In genomic region chr14:62209287-62209899, GRCh38 we compare ENCODE assay signal across 17 cellular contexts.
DNase-seq lines count a peak whose midpoint lies in the region; ATAC-seq, FAIRE-seq and TF ChIP-seq lines count a peak whose summit lies in the region.
"Had no signal": no experiment of that assay in that cellular context is flagged by ENCODE, and none has a peak within 500 bp of the region (broad histone marks: within the 10 kb centered on the region; RNA-seq: fewer than 3 reads in every experiment).

No MANE protein-coding gene starts in this region.

- H3K14ac ChIP-seq in IMR-90 (replicated peaks; ENCODE audit: low read depth, low read length): no peak overlapping the region

- no peak overlapping the region for H3K27ac Mint-ChIP-seq in CD4-positive, alpha-beta T cell
- H3K27ac Mint-ChIP-seq: GM23338 had no signal

- H4K5ac ChIP-seq in IMR-90 (ENCODE audit: low read depth, low read length): no peak overlapping the region

- 0 out of 2 replicates have a peak, but pooled peaks cover 1% of the 10 kb centered on the region for H3K4me1 ChIP-seq in IMR-90 (ENCODE audit: control insufficient read depth, insufficient read depth, low read length)
- no peaks in the 10 kb centered on the region for H3K4me1 ChIP-seq in left ventricle myocardium inferior
- H3K4me1 ChIP-seq: SJCRH30 had no signal

- intact Hi-C loops in IMR-90 (cut with micrococcal nuclease) (no loop called here), left ventricle myocardium inferior (cut with micrococcal nuclease) (no loop called here), posterior vena cava (cut with DNase I) (no loop called here)
- intact Hi-C loops in CD4-positive, alpha-beta T cell (cut with DNase I, micrococcal nuclease): no loop called here

- H3K9me1 ChIP-seq in IMR-90 (ENCODE audit: insufficient read depth, low read length): no peaks in the 10 kb centered on the region

- no peak overlapping the region for H3K23ac ChIP-seq in IMR-90 (ENCODE audit: low read depth, low read length)

- POLR2A ChIA-PET in IMR-90 (lab: Charles Lee; ENCODE audit: unreplicated experiment): no interaction called here
- POLR2A ChIA-PET in CD4-positive, alpha-beta T cell (lab: Charles Lee): no interaction called here

- H4K91ac ChIP-seq in IMR-90 (ENCODE audit: insufficient read depth, low read depth, low read length): no peak overlapping the region

- no peaks in the 10 kb centered on the region for H3K79me1 ChIP-seq in IMR-90 (ENCODE audit: low read depth in 1 of 2, low read length in 2 of 2)

- TF ChIP-seq CTCF in AG09309 (IDR thresholded peaks at IDR 0.05; ENCODE audit: control insufficient read depth, insufficient read depth, low read depth, low read length, missing control alignments) (no peak), IMR-90 (conservative IDR thresholded peaks at IDR 0.05; ENCODE audit: low read depth, low read length) (no peak), bronchial epithelial cell (IDR thresholded peaks at IDR 0.05; ENCODE audit: insufficient read depth, low read length, severe bottlenecking) (no peak), left ventricle myocardium inferior (IDR thresholded peaks at IDR 0.05; ENCODE audit: borderline replicate concordance) (no peak)
- TF ChIP-seq CTCF in CD4-positive, alpha-beta T cell (IDR thresholded peaks at IDR 0.05): no peak

- H3K27me3 Mint-ChIP-seq in CD4-positive, alpha-beta T cell: peaks cover 32% of the 10 kb centered on the region

- no peaks in the 10 kb centered on the region for H4K20me1 ChIP-seq in IMR-90 (ENCODE audit: insufficient read depth, low read length)

- no peak overlapping the region for H3K18ac ChIP-seq in IMR-90 (ENCODE audit: low read depth, low read length)

- no peak overlapping the region for H2AFZ ChIP-seq in IMR-90 (replicated peaks; ENCODE audit: low read length, poor library complexity)
- H2AFZ ChIP-seq: GM23338 had no signal

- H2BK20ac ChIP-seq in IMR-90 (ENCODE audit: low read depth, low read length): no peak overlapping the region

- FAIRE-seq in bronchial epithelial cell (lab: Jason Lieb, UNC): no peak

- no peak for TF ChIP-seq RAD21 in IMR-90 (IDR thresholded peaks at IDR 0.05; ENCODE audit: low read length)

- no peak overlapping the region for H2AK5ac ChIP-seq in IMR-90 (ENCODE audit: low read depth, low read length)

- in situ Hi-C loops in IMR-90 (cut with MboI; ENCODE audit: low sequenced_read_pairs): no loop called here

- H3K4me3 ChIP-seq in AG09309 (ENCODE audit: control insufficient read depth, low read depth, low read length): no peak overlapping the region
- no peak overlapping the region for H3K4me3 ChIP-seq in IMR-90 (ENCODE audit: insufficient read depth, low read depth, low read length)
- no peak overlapping the region for H3K4me3 ChIP-seq in bronchial epithelial cell (ENCODE audit: low read depth, low read length)
- H3K4me3 ChIP-seq in left ventricle myocardium inferior: no peak overlapping the region
- H3K4me3 ChIP-seq: GM23338, ovary, SJCRH30, thoracic aorta had no signal

- H4K8ac ChIP-seq in IMR-90 (ENCODE audit: low read depth in 2 of 2, low read length in 2 of 2): peak overlapping the region in 1 of 2 experiments; percentile 57; a peak in 1 of 4 replicates

- 0% methylated on average over 1 of the region's 3 CpGs; no CpG with 5 or more reads in 1 of the 2 experiments for WGBS in IMR-90 (ENCODE audit: extremely low coverage in 2 of 2, insufficient read length in 1 of 2), 2 experiments

- ATAC-seq in IMR-90 (ENCODE audit: low read depth): peak; percentile 74
- ATAC-seq in CD4-positive, alpha-beta T cell (ENCODE audit: poor library complexity): no peak
- ATAC-seq: esophagus mucosa, GM23338 had no signal

- H2BK15ac ChIP-seq in IMR-90 (ENCODE audit: low read depth, low read length): no peak overlapping the region

- H3K56ac ChIP-seq in IMR-90 (ENCODE audit: extremely low read depth, insufficient read depth, low read length): no peak overlapping the region

- dilution Hi-C loops in IMR-90 (cut with HindIII; ENCODE audit: low sequenced_read_pairs, unreplicated experiment): no loop called here

- H2BK5ac ChIP-seq in IMR-90 (ENCODE audit: low read depth, low read length, poor library complexity, severe bottlenecking): peak overlapping the region; percentile 13

- H3K9me3 ChIP-seq in IMR-90 (ENCODE audit: control insufficient read depth, insufficient read depth, low read length): 0 out of 2 replicates have a peak, but pooled peaks cover 1% of the 10 kb centered on the region
- no peaks in the 10 kb centered on the region for H3K9me3 ChIP-seq in CD4-positive, alpha-beta T cell (ENCODE audit: control insufficient read depth, low read length)
- H3K9me3 ChIP-seq in left ventricle myocardium inferior (replicated peaks): peaks cover 19% of the 10 kb centered on the region
- H3K9me3 ChIP-seq: ovary, SJCRH30, thoracic aorta had no signal

- H2BK120ac ChIP-seq in IMR-90 (ENCODE audit: low read depth, low read length): no peak overlapping the region

- H3K9me3 Mint-ChIP-seq in CD4-positive, alpha-beta T cell: peaks cover 3% of the 10 kb centered on the region

- H3K27me3 ChIP-seq in IMR-90 (ENCODE audit: control insufficient read depth, insufficient read depth, low read length) (no peaks in the 10 kb centered on the region), bronchial epithelial cell (ENCODE audit: control insufficient read depth, insufficient read depth, low read length) (no peaks in the 10 kb centered on the region), left ventricle myocardium inferior (ENCODE audit: low read depth) (no peaks in the 10 kb centered on the region)
- H3K27me3 ChIP-seq in CD4-positive, alpha-beta T cell (ENCODE audit: control insufficient read depth, insufficient read depth, low read length): no peaks in the 10 kb centered on the region
- H3K27me3 ChIP-seq: ovary, SJCRH30 had no signal

- H3K4me2 ChIP-seq in IMR-90 (ENCODE audit: low read depth, low read length): no peak overlapping the region
- H3K4me2 ChIP-seq: GM23338 had no signal

- DNase-seq in AG09309 (ENCODE audit: low read depth) (peak; percentile 35), IMR-90 (peak; percentile 89), bronchial epithelial cell (ENCODE audit: low read depth) (peak; percentile 95), kidney tubule cell (ENCODE audit: low spot score) (peak; percentile 16), left ventricle myocardium inferior (no peak), cerebellar cortex (ENCODE audit: low spot score) (no peak), posterior vena cava (ENCODE audit: low spot score) (no peak)
- no peak for DNase-seq in CD4-positive, alpha-beta T cell
- DNase-seq: activated naive CD4-positive, alpha-beta T cell treated with Interleukin-2 at 50 U/mL for 16 hours; cerebellar nuclear complex; NCI-H2081 treated with DMSO at 0.1 percent for 48 hours; ovary; SJCRH30 had no signal

- H3K36me3 Mint-ChIP-seq in CD4-positive, alpha-beta T cell (ENCODE audit: low read depth): no peaks in the 10 kb centered on the region

- H3K9ac ChIP-seq in IMR-90 (ENCODE audit: low read depth, low read length): no peak overlapping the region

- no peaks in the 10 kb centered on the region for H3K36me3 ChIP-seq in IMR-90 (ENCODE audit: control insufficient read depth, insufficient read depth, low read length)
- H3K36me3 ChIP-seq in bronchial epithelial cell (ENCODE audit: control insufficient read depth, insufficient read depth, low read length): no peaks in the 10 kb centered on the region
- no peaks in the 10 kb centered on the region for H3K36me3 ChIP-seq in left ventricle myocardium inferior
- H3K36me3 ChIP-seq: ovary, SJCRH30, thoracic aorta had no signal

- H3K4me1 Mint-ChIP-seq in CD4-positive, alpha-beta T cell (ENCODE audit: low read depth): no peaks in the 10 kb centered on the region
- H3K4me1 Mint-ChIP-seq: GM23338 had no signal

- H3K4me3 Mint-ChIP-seq in CD4-positive, alpha-beta T cell: no peak overlapping the region
- H3K4me3 Mint-ChIP-seq: GM23338 had no signal

- H3K27ac ChIP-seq in IMR-90 (ENCODE audit: insufficient read depth, low read length) (no peak overlapping the region), left ventricle myocardium inferior (replicated peaks) (no peak overlapping the region)
- H3K27ac ChIP-seq in CD4-positive, alpha-beta T cell (ENCODE audit: low read depth, low read length): no peak overlapping the region
- H3K27ac ChIP-seq: C4-2B, ovary, SJCRH30, thoracic aorta had no signal

- CTCF ChIA-PET in IMR-90 (lab: Yijun Ruan, JAX): no interaction called here
- CTCF ChIA-PET in CD4-positive, alpha-beta T cell (lab: Charles Lee): no interaction called here

- no peak for TF ChIP-seq POLR2A in IMR-90 (IDR thresholded peaks at IDR 0.05; ENCODE audit: low read depth, low read length)

- no peak overlapping the region for H2AK9ac ChIP-seq in IMR-90 (replicated peaks; ENCODE audit: low read depth, low read length, poor library complexity)

- H3K4ac ChIP-seq in IMR-90 (ENCODE audit: low read depth, low read length): no peak overlapping the region

- no TSS peak for BruUV-seq in IMR-90 (replicated peaks; lab: Mats Ljungman, UMichigan)

TF ChIP-seq in IMR-90, 13 proteins besides CTCF, POLR2A, EP300 and RAD21:
- TF ChIP-seq RCOR1 (IDR thresholded peaks at IDR 0.05; ENCODE audit: insufficient replicate concordance, low read length): no peak
- TF ChIP-seq CEBPB (IDR thresholded peaks at IDR 0.05; ENCODE audit: low read depth, low read length): peak; percentile 70

Comparison
In these comparisons a context has a peak if more than half of its experiments do, and no peak if none do; other contexts are left out.
1. DNase-seq: peak in AG09309 (single experiment), IMR-90 (single experiment), bronchial epithelial cell (single experiment) and kidney tubule cell (single experiment); none in CD4-positive, alpha-beta T cell (0 of 10), left ventricle myocardium inferior (single experiment), cerebellar cortex (single experiment) and posterior vena cava (single experiment).